Comparison of ENCODE assay signal across 8 cellular contexts in the genomic region with DNA sequence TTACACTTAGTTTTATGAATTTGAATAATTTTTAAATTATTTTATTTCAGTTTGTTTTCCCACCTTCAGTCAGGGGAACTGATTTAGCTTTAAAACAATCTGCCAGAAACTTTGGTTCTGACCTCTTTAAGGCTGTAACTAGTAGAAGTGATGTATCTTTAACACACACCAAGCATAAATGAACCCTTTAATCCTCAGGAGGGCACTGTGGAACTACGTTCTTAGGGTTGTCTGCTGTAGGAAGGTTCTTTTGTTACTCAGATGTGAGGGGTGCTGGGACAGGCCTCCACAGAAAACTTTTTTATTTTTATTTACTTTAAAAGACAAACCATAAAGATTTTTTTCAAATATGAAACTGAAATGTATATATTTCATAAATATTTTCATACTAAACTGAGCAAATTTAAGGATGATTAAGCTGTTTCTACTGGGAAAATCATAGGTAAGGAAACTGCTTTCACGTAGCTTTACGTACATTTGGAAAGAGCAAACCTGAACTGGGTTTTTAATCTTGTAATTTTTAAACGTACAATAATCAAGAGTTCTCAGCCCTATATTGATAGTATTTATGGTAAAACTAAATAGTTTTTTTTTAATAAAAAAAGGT. TPM values are rescaled to one million over a fixed set of nuclear protein-coding genes. Genes with fewer than 3 reads are reported as not detected.
DNase-seq lines count a peak whose midpoint lies in the region; ATAC-seq, FAIRE-seq and TF ChIP-seq lines count a peak whose summit lies in the region.

No MANE protein-coding gene starts in this region.

- no peak overlapping the region for H3K27ac ChIP-seq in GM12878 (ENCODE audit: control insufficient read depth, insufficient read depth)
- peak overlapping the region in 3 of 4 donors; percentile 3 to 94 (median 30) for H3K27ac ChIP-seq in tibial nerve

- H3K9ac ChIP-seq in GM12878 (ENCODE audit: control insufficient read depth, insufficient read depth, low read length) = no peak overlapping the region

- no peak overlapping the region for H2AFZ ChIP-seq in GM12878 (ENCODE audit: control insufficient read depth, low read depth, low read length)

- POLR2A ChIA-PET in GM12878 (lab: Charles Lee) = no interaction called here
- POLR2A ChIA-PET in T-cell (lab: Charles Lee) = no interaction called here

- intact Hi-C loops in GM12878 (cut with micrococcal nuclease; ENCODE audit: unreplicated experiment) = loop anchor here (2.0 to 5.0 kb wide), 4 partner anchors 789 to 1278 kb away; no protein-coding TSS in a partner anchor

- H3K4me3 Mint-ChIP-seq in T-cell = no peak overlapping the region

- no peaks in the 10 kb centered on the region for H3K79me2 ChIP-seq in GM12878 (ENCODE audit: control insufficient read depth, insufficient read depth, low read length)

- SMC1A ChIA-PET in GM12878 (lab: Charles Lee; ENCODE audit: uncharacterized antibody, unreplicated experiment) = interaction anchor here (0.7 to 2.4 kb wide), 10 partner anchors 19 to 1277 kb away, joined by 3 to 18 read pairs (median 4); no protein-coding TSS in a partner anchor

- in situ Hi-C loops in GM12878 (cut with MboI) = loop anchor here (25.0 kb wide), 1 partner anchor 778 kb away; no protein-coding TSS in a partner anchor

- 50% methylated on average over 4 of the region's 4 CpGs for WGBS in GM12878 (ENCODE audit: insufficient coverage, insufficient replicate concordance, low lambda C conversion rate, missing lambda C conversion rate)
- WGBS in tibial nerve, 2 donors = 51% methylated on average over 4 of the region's 4 CpGs

- H3K4me2 ChIP-seq in GM12878 (ENCODE audit: control insufficient read depth, insufficient read depth) = no peak overlapping the region

- BruUV-seq in GM12878 (replicated peaks; lab: Mats Ljungman, UMichigan) = no TSS peak

- H3K4me3 ChIP-seq in GM12878 (no peak overlapping the region), kidney epithelial cell (ENCODE audit: low read depth, low read length) (no peak overlapping the region), tibial nerve (peak overlapping the region in 1 of 4 donors; percentile 69)

- H3K4me1 Mint-ChIP-seq in T-cell = peaks cover 4 to 7% (median 5%) of the 10 kb centered on the region in 3 donors

- RAD21 ChIA-PET in GM12878 (lab: Charles Lee; ENCODE audit: unreplicated experiment) = interaction anchor here (0.9 to 2.3 kb wide), 5 partner anchors 87 to 1276 kb away, joined by 3 to 8 read pairs (median 3); no protein-coding TSS in a partner anchor

- TF ChIP-seq RAD21 in GM12878 (IDR thresholded peaks at IDR 0.05; ENCODE audit: insufficient read depth, low read depth, low read length) = peak; percentile 82

- H4K20me1 ChIP-seq in GM12878 (ENCODE audit: control insufficient read depth, insufficient read depth) = no peaks in the 10 kb centered on the region

- H3K36me3 ChIP-seq in GM12878 (ENCODE audit: control insufficient read depth in 2 of 2, insufficient read depth in 2 of 2, low read length in 1 of 2) (no peaks in the 10 kb centered on the region), kidney epithelial cell (ENCODE audit: control insufficient read depth, insufficient read depth, low read length) (no peaks in the 10 kb centered on the region), tibial nerve (peaks cover 0 to 32% (median 0%) of the 10 kb centered on the region in 3 donors)

- H3K4me1 ChIP-seq in GM12878 (ENCODE audit: control insufficient read depth, insufficient read depth, low read length) (0 out of 2 replicates have a peak, but pooled peaks cover 2% of the 10 kb centered on the region), tibial nerve (peaks cover 0 to 40% (median 0%) of the 10 kb centered on the region in 4 donors)

- FAIRE-seq in GM12878 (lab: Jason Lieb, UNC) = peak; percentile 62

- DNase-seq in ELF-1 (ENCODE audit: low read depth, low spot score) = peak; percentile 46
- peak; percentile 62 for DNase-seq in NCI-H2196 (lab: John Stamatoyannopoulos, UW; ENCODE audit: unreplicated experiment)
- peak; percentile 7 for DNase-seq in GM12878 (ENCODE audit: low read depth, low spot score)
- DNase-seq in kidney epithelial cell (ENCODE audit: low read depth) = no peak
- peak in 1 of 2 donors; percentile 60 for DNase-seq in tibial nerve (ENCODE audit: low spot score in 2 of 2)
- DNase-seq in T-cell = no peak
- no peak for DNase-seq in omental fat pad (ENCODE audit: low spot score)

- ATAC-seq in HG02759 (IDR thresholded peaks at IDR 0.05; ENCODE audit: unreplicated experiment) (peak; percentile 53), GM12878 (peak; percentile 91), T-cell (replicated peaks in 1 of 4) (no peak), omental fat pad (ENCODE audit: low FRiP score) (no peak)

- no peaks in the 10 kb centered on the region for H3K9me3 Mint-ChIP-seq in T-cell

- no peak overlapping the region for H3K27ac Mint-ChIP-seq in T-cell

- no peaks in the 10 kb centered on the region for H3K36me3 Mint-ChIP-seq in T-cell

- CTCF ChIA-PET in GM12878 (lab: Yijun Ruan, JAX) (interaction anchor here (0.6 to 3.2 kb wide), 14 partner anchors 11 to 1470 kb away, joined by 3 to 27 read pairs (median 3); no protein-coding TSS in a partner anchor), T-cell (lab: Charles Lee) (no interaction called here)

- TF ChIP-seq EP300 in GM12878 (IDR thresholded peaks at IDR 0.05; ENCODE audit: borderline replicate concordance in 1 of 2, control insufficient read depth in 1 of 2, low read depth in 2 of 2, low read length in 2 of 2) = no peak
- peak in 1 of 2 donors; percentile 53 for TF ChIP-seq EP300 in tibial nerve (IDR thresholded peaks at IDR 0.05)

- H3K27me3 ChIP-seq in GM12878 (replicated peaks in 1 of 2; ENCODE audit: control insufficient read depth in 2 of 2, insufficient read depth in 2 of 2, low read length in 1 of 2) (peaks cover 4 to 15% of the 10 kb centered on the region in 2 experiments; a peak in 3 of 4 replicates), kidney epithelial cell (ENCODE audit: control insufficient read depth, insufficient read depth, low read length) (peaks cover 18% of the 10 kb centered on the region), tibial nerve (no peaks in the 10 kb centered on the region)

- no peak for TF ChIP-seq POLR2A in GM12878 (IDR thresholded peaks at IDR 0.05; ENCODE audit: low read depth, low read length)
- TF ChIP-seq POLR2A in tibial nerve (IDR thresholded peaks at IDR 0.05) = no peak

- peaks cover 24 to 40% of the 10 kb centered on the region in 2 donors for H3K27me3 Mint-ChIP-seq in T-cell

- TF ChIP-seq CTCF in GM12878 (IDR thresholded peaks at IDR 0.05 in 2 of 3, conservative IDR thresholded peaks at IDR 0.05 in 1 of 3; ENCODE audit: control insufficient read depth in 2 of 3, extremely low read depth in 1 of 3, insufficient read depth in 1 of 3, low read depth in 3 of 3, low read length in 3 of 3) (peak; percentile 38 to 61 (median 45); a peak in 5 of 6 replicates), kidney epithelial cell (IDR thresholded peaks at IDR 0.05; ENCODE audit: insufficient read depth, low read length, poor library complexity, severe bottlenecking) (peak; percentile 44), tibial nerve (IDR thresholded peaks at IDR 0.05) (peak; percentile 37 to 57 (median 50)), omental fat pad (IDR thresholded peaks at IDR 0.05) (no peak)

- no peaks in the 10 kb centered on the region; the same call in 2 of the 3 replicates for H3K9me3 ChIP-seq in GM12878 (replicated peaks; ENCODE audit: control insufficient read depth, insufficient read depth, low read length)
- no peaks in the 10 kb centered on the region for H3K9me3 ChIP-seq in tibial nerve

TF ChIP-seq in GM12878, 131 proteins besides CTCF, POLR2A, EP300 and RAD21 (continues in another document):
- TF ChIP-seq, protein P1, sequence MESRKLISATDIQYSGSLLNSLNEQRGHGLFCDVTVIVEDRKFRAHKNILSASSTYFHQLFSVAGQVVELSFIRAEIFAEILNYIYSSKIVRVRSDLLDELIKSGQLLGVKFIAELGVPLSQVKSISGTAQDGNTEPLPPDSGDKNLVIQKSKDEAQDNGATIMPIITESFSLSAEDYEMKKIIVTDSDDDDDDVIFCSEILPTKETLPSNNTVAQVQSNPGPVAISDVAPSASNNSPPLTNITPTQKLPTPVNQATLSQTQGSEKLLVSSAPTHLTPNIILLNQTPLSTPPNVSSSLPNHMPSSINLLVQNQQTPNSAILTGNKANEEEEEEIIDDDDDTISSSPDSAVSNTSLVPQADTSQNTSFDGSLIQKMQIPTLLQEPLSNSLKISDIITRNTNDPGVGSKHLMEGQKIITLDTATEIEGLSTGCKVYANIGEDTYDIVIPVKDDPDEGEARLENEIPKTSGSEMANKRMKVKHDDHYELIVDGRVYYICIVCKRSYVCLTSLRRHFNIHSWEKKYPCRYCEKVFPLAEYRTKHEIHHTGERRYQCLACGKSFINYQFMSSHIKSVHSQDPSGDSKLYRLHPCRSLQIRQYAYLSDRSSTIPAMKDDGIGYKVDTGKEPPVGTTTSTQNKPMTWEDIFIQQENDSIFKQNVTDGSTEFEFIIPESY (IDR thresholded peaks at IDR 0.05) = no peak
- TF ChIP-seq SMC3 (IDR thresholded peaks at IDR 0.05; ENCODE audit: borderline replicate concordance, low read length) = peak; percentile 63; the same call in 1 of the 2 replicates

RNA-seq across cellular contexts. Expression of a gene that starts 5.3 kb away (rescaled TPM):
- 0.19 TPM in 1 of 2 replicates, not detected in the other for total RNA-seq in GM12878 (2013; cell fraction: nucleolus; rRNA removed)
- total RNA-seq in GM12878 (2014; rRNA removed) (0.40 TPM in 1 of 2 replicates, not detected in the other), GM12878 (2014; rRNA removed; fragmentation: Illumina TruSeq; extraction: Trizol) (0.09 and 0.14 TPM in 2 replicates), GM12878 (2021) (0.26 and 0.37 TPM in 2 replicates), kidney epithelial cell (38.7 and 43.8 TPM in 2 replicates), tibial nerve (100 to 1,000 TPM in 2 of 4 donors, 10 to 100 TPM in 2; 90.6 to 123 (median 106) TPM), T-cell (10 to 100 TPM in 1 of 5 donors, 1 to 10 TPM in 4; 1.1 to 21.6 (median 1.5) TPM), omental fat pad (100 to 1,000 TPM; 175 to 352 (median 244) TPM)
- 0.10 TPM for polyA plus RNA-seq in GM12878 (2011; ENCODE audit: low read depth)
- polyA plus RNA-seq in GM12878 (2011; rRNA removed) (0.10 and 0.23 TPM in 2 replicates), GM12878 (2014; fragmentation: Illumina TruSeq; extraction: Trizol) (0.03 and 0.17 TPM in 2 replicates), GM12878 (2014; fragmentation: Nextera tagmentation; extraction: Ambion mirVana) (under 1 TPM in 1 of 2 experiments, not detected in 1; 0.05 TPM), GM12878 (2014; rRNA removed) (0.13 and 0.20 TPM in 2 replicates), GM12878 (2016; fragmentation: Nextera tagmentation; extraction: Ambion mirVana) (under 1 TPM; 0.08 to 0.19 TPM)
- polyA plus RNA-seq in GM12878 (2011; cell fraction: cytosol; rRNA removed) = 0.03 and 0.07 TPM in 2 replicates
- polyA plus RNA-seq in GM12878 (2011; cell fraction: nucleus; rRNA removed) = 0.19 and 0.25 TPM in 2 replicates
- 0.05 and 0.28 TPM in 2 replicates for polyA plus RNA-seq in GM12878 (2012)
- polyA minus RNA-seq in GM12878 (2011; rRNA and poly(A)+ RNA removed) = not detected in 2 replicates
- polyA minus RNA-seq in GM12878 (2011; cell fraction: cytosol; rRNA and poly(A)+ RNA removed) = 0.80 TPM in 1 of 2 replicates, not detected in the other
- polyA minus RNA-seq in GM12878 (2011; cell fraction: nucleus; rRNA and poly(A)+ RNA removed) = 0.12 and 0.48 TPM in 2 replicates

Comparison
In these comparisons a context has a peak if more than half of its experiments do, and no peak if none do; other contexts are left out.
1. DNase-seq: peak in ELF-1 (single experiment), NCI-H2196 (single experiment) and GM12878 (single experiment); none in kidney epithelial cell (single experiment), T-cell (0 of 34) and omental fat pad (single experiment).
2. ATAC-seq: peak in HG02759 (single experiment) and GM12878 (single experiment); none in T-cell (0 of 4) and omental fat pad (single experiment).
3. CTCF ChIP-seq: peak in GM12878 (3 of 3), kidney epithelial cell (single experiment) and tibial nerve (5 of 5); none in omental fat pad (0 of 3).